In genomic region chr20:53643031-53643832, GRCh38 we compare ENCODE assay signal across 8 cellular contexts. TPM values are rescaled to one million over a fixed set of nuclear protein-coding genes. Genes with fewer than 3 reads are reported as not detected.
A peak's percentile ranks its signal among the peaks of the same experiment; 100 is the strongest.
DNase-seq lines count a peak whose midpoint lies in the region; ATAC-seq and TF ChIP-seq lines count a peak whose summit lies in the region.

No MANE protein-coding gene starts in this region.

- peak overlapping the region; percentile 97 for H3K27ac Mint-ChIP-seq in activated T-helper 1 cell treated with anti-CD3 and anti-CD28 coated beads, Interleukin-12 subunit alpha, Interleukin-12 subunit beta, Interleukin-2, Interleukin-4 antibody, amounts not matched to agents 30 ng/mL and 10 ng/mL and 1 ng/mL, durations not matched to agents 14 hours and 24 hours and 36 hours

- no peaks in the 10 kb centered on the region for H3K27me3 Mint-ChIP-seq in activated T-helper 1 cell treated with anti-CD3 and anti-CD28 coated beads, Interleukin-12 subunit alpha, Interleukin-12 subunit beta, Interleukin-2, Interleukin-4 antibody, amounts not matched to agents 30 ng/mL and 10 ng/mL and 1 ng/mL, durations not matched to agents 14 hours and 24 hours and 36 hours (ENCODE audit: insufficient read depth)

- ATAC-seq in GM18520 (IDR thresholded peaks at IDR 0.05; ENCODE audit: unreplicated experiment), result peak; percentile 96
- ATAC-seq in HG02973 (IDR thresholded peaks at IDR 0.05; ENCODE audit: unreplicated experiment), result peak; percentile 95
- peak; percentile 74 for ATAC-seq in Right ventricle myocardium inferior

- peak; percentile 66 for DNase-seq in activated T-helper 1 cell treated with anti-CD3 and anti-CD28 coated beads, Interleukin-12 subunit alpha, Interleukin-12 subunit beta, Interleukin-2, Interleukin-4 antibody, amounts not matched to agents 30 ng/mL and 10 ng/mL and 1 ng/mL, durations not matched to agents 14 hours and 24 hours and 36 hours (ENCODE audit: low spot score)
- DNase-seq in Right ventricle myocardium inferior (ENCODE audit: missing footprints) (no peak), skeletal muscle cell (ENCODE audit: low read depth) (peak; percentile 36), ovary (no peak), midbrain (lab: John Stamatoyannopoulos, UW) (no peak)

- TF ChIP-seq POLR2A in ovary (IDR thresholded peaks at IDR 0.05), result no peak

- no peaks in the 10 kb centered on the region for H3K36me3 ChIP-seq in ovary

- no peaks in the 10 kb centered on the region for H3K9me3 Mint-ChIP-seq in activated T-helper 1 cell treated with anti-CD3 and anti-CD28 coated beads, Interleukin-12 subunit alpha, Interleukin-12 subunit beta, Interleukin-2, Interleukin-4 antibody, amounts not matched to agents 30 ng/mL and 10 ng/mL and 1 ng/mL, durations not matched to agents 14 hours and 24 hours and 36 hours

- no peak for TF ChIP-seq CTCF in ovary (IDR thresholded peaks at IDR 0.05)

- H3K4me3 Mint-ChIP-seq in activated T-helper 1 cell treated with anti-CD3 and anti-CD28 coated beads, Interleukin-12 subunit alpha, Interleukin-12 subunit beta, Interleukin-2, Interleukin-4 antibody, amounts not matched to agents 30 ng/mL and 10 ng/mL and 1 ng/mL, durations not matched to agents 14 hours and 24 hours and 36 hours, result peak overlapping the region; percentile 76

- peaks cover 39% of the 10 kb centered on the region for H3K4me1 Mint-ChIP-seq in activated T-helper 1 cell treated with anti-CD3 and anti-CD28 coated beads, Interleukin-12 subunit alpha, Interleukin-12 subunit beta, Interleukin-2, Interleukin-4 antibody, amounts not matched to agents 30 ng/mL and 10 ng/mL and 1 ng/mL, durations not matched to agents 14 hours and 24 hours and 36 hours (ENCODE audit: low read depth)

- H3K4me1 ChIP-seq in ovary (ENCODE audit: insufficient read depth), result peaks cover 4% of the 10 kb centered on the region

- no peaks in the 10 kb centered on the region for H3K9me3 ChIP-seq in ovary

- TF ChIP-seq EP300 in ovary (IDR thresholded peaks at IDR 0.05), result no peak

- intact Hi-C loops in activated T-helper 1 cell treated with anti-CD3 and anti-CD28 coated beads, Interleukin-12 subunit alpha, Interleukin-12 subunit beta, Interleukin-2, Interleukin-4 antibody, amounts not matched to agents 30 ng/mL and 10 ng/mL and 1 ng/mL, durations not matched to agents 14 hours and 24 hours and 36 hours (cut with micrococcal nuclease), result loop anchor here (1.0 to 5.0 kb wide), 9 partner anchors 9 to 289 kb away; no protein-coding TSS in a partner anchor
- intact Hi-C loops in Right ventricle myocardium inferior (cut with DNase I), result no loop called here
- intact Hi-C loops in ovary (cut with DNase I), result no loop called here

- H3K4me3 ChIP-seq in skeletal muscle cell (ENCODE audit: low read depth, low read length) (peak overlapping the region; percentile 6), ovary (no peak overlapping the region)

- WGBS in ovary, 3 donors, result 12 to 22% (median 19%) methylated on average over 12 of the region's 12 CpGs

- peak overlapping the region in 1 of 2 donors; percentile 32 for H3K27ac ChIP-seq in ovary

- no peaks in the 10 kb centered on the region for H3K36me3 Mint-ChIP-seq in activated T-helper 1 cell treated with anti-CD3 and anti-CD28 coated beads, Interleukin-12 subunit alpha, Interleukin-12 subunit beta, Interleukin-2, Interleukin-4 antibody, amounts not matched to agents 30 ng/mL and 10 ng/mL and 1 ng/mL, durations not matched to agents 14 hours and 24 hours and 36 hours (ENCODE audit: low read depth)

- no peaks in the 10 kb centered on the region for H3K27me3 ChIP-seq in ovary

TF ChIP-seq in PFSK-1, 5 proteins besides CTCF, POLR2A, EP300 and RAD21:
- TF ChIP-seq SIN3A (IDR thresholded peaks at IDR 0.05; ENCODE audit: borderline replicate concordance, insufficient read depth, low read length) (no peak), FOXP2 (optimal IDR thresholded peaks at IDR 0.05; ENCODE audit: borderline replicate concordance, extremely low read depth, extremely low read length, insufficient read depth) (peak; percentile 36)

RNA-seq across cellular contexts. Expression of gene ZNF217, which starts 49.6 kb away (rescaled TPM):
- 29.2 TPM for polyA plus RNA-seq in PFSK-1 (2012; ENCODE audit: insufficient read length, low read depth)
- 57.5 and 64.5 TPM in 2 replicates for total RNA-seq in activated T-helper 1 cell treated with anti-CD3 and anti-CD28 coated beads, Interleukin-12 subunit alpha, Interleukin-12 subunit beta, Interleukin-2, Interleukin-4 antibody, amounts not matched to agents 30 ng/mL and 10 ng/mL and 1 ng/mL, durations not matched to agents 14 hours and 24 hours and 36 hours
- total RNA-seq in Right ventricle myocardium inferior (8.3 TPM), ovary (10 to 100 TPM; 13.5 to 69.7 (median 21.2) TPM)
- 10 to 100 TPM; 13.1 to 20.8 TPM for polyA plus RNA-seq in ovary

Comparison
In these comparisons a context has a peak if more than half of its experiments do, and no peak if none do; other contexts are left out.
1. DNase-seq: peak in activated T-helper 1 cell treated with anti-CD3 and anti-CD28 coated beads, Interleukin-12 subunit alpha, Interleukin-12 subunit beta, Interleukin-2, Interleukin-4 antibody, amounts not matched to agents 30 ng/mL and 10 ng/mL and 1 ng/mL, durations not matched to agents 14 hours and 24 hours and 36 hours (single experiment) and skeletal muscle cell (single experiment); none in Right ventricle myocardium inferior (single experiment), ovary (0 of 5) and midbrain (single experiment).
2. Peak in every context shown above with its lines, with median percentiles within 50 percentile points of each other: ATAC-seq.